In the genomic region with DNA sequence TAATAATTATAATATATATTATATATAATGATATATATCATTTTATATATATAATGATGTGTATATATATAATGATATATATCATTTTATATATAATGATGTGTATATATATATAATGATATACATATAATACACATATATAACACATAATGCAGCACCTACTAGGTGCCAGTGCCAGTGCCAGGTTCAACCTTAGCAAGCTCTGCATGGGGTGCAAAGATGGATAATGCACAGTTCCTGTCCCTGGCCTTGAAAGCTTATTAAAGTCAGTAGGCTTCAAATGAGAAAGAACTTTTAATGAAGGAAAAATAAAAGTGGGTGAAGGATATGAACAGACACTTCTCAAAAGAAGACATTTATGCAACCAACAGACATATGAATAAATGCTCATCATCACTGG, we compare ENCODE assay signal across 21 cellular contexts.
"Had no signal": no experiment of that assay in that cellular context is flagged by ENCODE, and none has a peak within 500 bp of the region (broad histone marks: within the 10 kb centered on the region; RNA-seq: fewer than 3 reads in every experiment).

No MANE protein-coding gene starts in this region.

- H3K27me3 Mint-ChIP-seq: stimulated activated naive CD8-positive, alpha-beta T cell treated with anti-CD3 and anti-CD28 coated beads, Interleukin-15, amount 100 ng/mL, for 72 hours had no signal

- ATAC-seq: left colon; lower lobe of right lung; natural killer cell; psoas muscle; right cardiac atrium; stimulated activated naive CD8-positive, alpha-beta T cell treated with anti-CD3 and anti-CD28 coated beads, Interleukin-15, amount 100 ng/mL, for 72 hours; upper lobe of right lung had no signal

- H3K9me3 Mint-ChIP-seq: natural killer cell had no signal

- H3K36me3 Mint-ChIP-seq: natural killer cell had no signal

- DNase-seq: dorsolateral prefrontal cortex; effector CD4-positive, alpha-beta T cell; hypothalamus; immature natural killer cell; islet precursor cell; kidney glomerular epithelial cell; left colon; left ventricle myocardium inferior; lower lobe of right lung; natural killer cell; occipital lobe; ovary; posterior cingulate gyrus; psoas muscle; right cardiac atrium; sigmoid colon; stimulated activated naive CD4-positive, alpha-beta T cell; stimulated activated naive CD8-positive, alpha-beta T cell treated with anti-CD3 and anti-CD28 coated beads, Interleukin-15, amount 100 ng/mL, for 72 hours; transverse colon; upper lobe of right lung; uterus had no signal

- H3K27ac Mint-ChIP-seq: stimulated activated naive CD8-positive, alpha-beta T cell treated with anti-CD3 and anti-CD28 coated beads, Interleukin-15, amount 100 ng/mL, for 72 hours had no signal

- H3K4me3 Mint-ChIP-seq: immature natural killer cell; natural killer cell; stimulated activated naive CD8-positive, alpha-beta T cell treated with anti-CD3 and anti-CD28 coated beads, Interleukin-15, amount 100 ng/mL, for 72 hours had no signal
